13 cellular contexts compared by ENCODE assay signal in the genomic region with DNA sequence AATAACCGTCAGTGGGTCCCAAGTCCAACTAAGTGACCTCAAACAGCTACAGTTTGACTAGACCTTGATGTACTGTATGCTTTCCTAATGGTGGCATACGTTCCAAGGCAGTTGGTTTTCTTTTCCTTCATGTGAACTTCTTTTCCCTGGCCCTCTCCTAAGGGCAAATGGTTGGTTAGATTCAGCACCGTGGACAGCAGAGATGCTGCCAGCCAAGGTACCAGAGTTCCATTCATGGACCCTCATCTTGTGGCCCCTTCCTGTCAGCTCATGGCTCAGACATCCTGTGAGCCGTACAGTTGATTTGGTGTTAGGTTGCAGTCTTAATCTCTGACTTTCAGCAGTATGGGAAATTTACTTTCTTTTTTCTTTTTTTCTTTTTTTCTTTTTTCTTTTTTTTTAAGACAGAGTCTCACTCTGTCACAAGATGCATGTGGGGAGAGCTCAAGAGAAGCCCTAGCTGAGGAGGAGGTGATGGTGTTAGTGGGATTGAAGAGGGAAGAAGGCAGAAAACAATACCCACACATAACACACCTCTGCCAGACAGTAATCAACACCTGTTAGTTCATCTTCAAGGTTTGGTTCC.
DNase-seq lines count a peak whose midpoint lies in the region; ATAC-seq, FAIRE-seq and TF ChIP-seq lines count a peak whose summit lies in the region.
"Had no signal": no experiment of that assay in that cellular context is flagged by ENCODE, and none has a peak within 500 bp of the region (broad histone marks: within the 10 kb centered on the region; RNA-seq: fewer than 3 reads in every experiment).

No MANE protein-coding gene starts in this region.

- no peaks in the 10 kb centered on the region for H3K36me3 ChIP-seq in bronchial epithelial cell (ENCODE audit: control insufficient read depth, insufficient read depth, low read length)
- H3K36me3 ChIP-seq: esophagus squamous epithelium had no signal

- no peak for TF ChIP-seq CTCF in bronchial epithelial cell (IDR thresholded peaks at IDR 0.05; ENCODE audit: insufficient read depth, low read length, severe bottlenecking)

- no peaks in the 10 kb centered on the region for H3K27me3 ChIP-seq in bronchial epithelial cell (ENCODE audit: control insufficient read depth, insufficient read depth, low read length)

- ATAC-seq in HG02798 (IDR thresholded peaks at IDR 0.05; ENCODE audit: poor library complexity, unreplicated experiment) = no peak
- ATAC-seq: natural killer cell treated with Interleukin-12 subunit alpha and Interleukin-12 subunit beta and Interleukin-15 and Interleukin-18, amount 100 ng/mL, for 72 hours had no signal

- no peak overlapping the region for H3K4me3 ChIP-seq in bronchial epithelial cell (ENCODE audit: low read depth, low read length)
- H3K4me3 ChIP-seq: esophagus squamous epithelium had no signal

- FAIRE-seq in bronchial epithelial cell (lab: Jason Lieb, UNC) = no peak

- in situ Hi-C loops in KBM-7 (cut with MboI; ENCODE audit: low pct_unique_long_range_greater_than_20kb, low sequenced_read_pairs) = no loop called here

- DNase-seq in GM03348 (ENCODE audit: low spot score) (peak; percentile 24), KBM-7 (peak; percentile 33), bronchial epithelial cell (ENCODE audit: low read depth) (peak; percentile 26), lung microvascular endothelial cell (ENCODE audit: low read depth in 2 of 2) (peak; percentile 33 to 42), globus pallidus (ENCODE audit: low spot score) (no peak), epidermal melanocyte (ENCODE audit: insufficient read length, low spot score) (no peak), cerebellar nuclear complex (lab: John Stamatoyannopoulos, UW) (no peak)
- DNase-seq: esophagus squamous epithelium, GF-D8, NCI-H187, T-helper 9 cell had no signal

Comparison
In these comparisons a context has a peak if more than half of its experiments do, and no peak if none do; other contexts are left out.
1. DNase-seq: peak in GM03348 (single experiment), KBM-7 (single experiment), bronchial epithelial cell (single experiment) and lung microvascular endothelial cell (2 of 2); none in globus pallidus (single experiment), epidermal melanocyte (single experiment) and cerebellar nuclear complex (0 of 2).